Comparison of ENCODE assay signal across 1 cellular context in genomic region chr2:158719411-158719810, GRCh38.
TF ChIP-seq lines count a peak whose summit lies in the region.

No MANE protein-coding gene starts in this region.

TF ChIP-seq in GM23338, 12 proteins besides CTCF, POLR2A, EP300 and RAD21 (continued from another document):
- TF ChIP-seq ZNF462 (CRISPR knock-in tag; IDR thresholded peaks at IDR 0.05) (no peak), NANOG (IDR thresholded peaks at IDR 0.05; ENCODE audit: borderline replicate concordance) (no peak), CREB1 (CRISPR knock-in tag; IDR thresholded peaks at IDR 0.05; ENCODE audit: low read depth) (no peak), EZH2 (IDR thresholded peaks at IDR 0.05; ENCODE audit: low read depth, unreplicated experiment) (no peak)
